Comparison of ENCODE assay signal across 8 cellular contexts in the genomic region with DNA sequence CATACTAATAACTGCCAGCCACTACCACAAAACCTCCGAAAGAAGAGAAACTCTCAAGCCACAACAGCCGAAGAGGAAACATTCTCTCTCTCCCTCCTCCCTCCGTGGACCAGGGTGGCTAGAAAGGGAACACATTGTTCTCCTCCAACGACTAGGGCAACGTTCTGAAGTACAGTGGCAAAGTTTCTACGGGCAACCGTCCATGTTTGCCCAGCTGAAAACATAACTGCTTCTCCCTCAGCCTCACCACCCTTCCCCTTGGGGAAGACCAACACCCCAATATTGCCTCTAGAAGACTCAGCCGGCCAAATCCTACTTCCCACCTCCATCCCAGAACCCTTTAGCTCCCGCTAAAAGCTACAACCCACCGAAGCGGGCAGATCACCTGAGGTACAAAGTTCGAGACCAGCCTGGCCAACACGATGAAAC. TPM values are rescaled to one million over a fixed set of nuclear protein-coding genes. Genes with fewer than 3 reads are reported as not detected.
A peak's percentile ranks its signal among the peaks of the same experiment; 100 is the strongest.
DNase-seq lines count a peak whose midpoint lies in the region; ATAC-seq and TF ChIP-seq lines count a peak whose summit lies in the region.

No MANE protein-coding gene starts in this region.

- H3K4me3 ChIP-seq in HAP-1 (peak overlapping the region; percentile 74), skeletal muscle cell (ENCODE audit: low read depth, low read length) (peak overlapping the region; percentile 92)

- peaks cover 36% of the 10 kb centered on the region for H3K36me3 ChIP-seq in HAP-1 (replicated peaks)

- no peaks in the 10 kb centered on the region for H3K27me3 ChIP-seq in HAP-1 (ENCODE audit: low read depth)

- in situ Hi-C loops in HAP-1 (cut with MboI; ENCODE audit: low sequenced_read_pairs) = loop anchor here (5.0 to 10.0 kb wide), 2 partner anchors 57 to 305 kb away; no protein-coding TSS in a partner anchor

- no peaks in the 10 kb centered on the region for H3K9me3 ChIP-seq in HAP-1

- peak overlapping the region; percentile 78 for H3K4me3 Mint-ChIP-seq in activated CD8-positive, alpha-beta T cell treated with anti-CD3 and anti-CD28 coated beads for 36 hours

- no peak for ATAC-seq in activated CD8-positive, alpha-beta T cell treated with anti-CD3 and anti-CD28 coated beads for 36 hours
- ATAC-seq in left ventricle myocardium superior = peak; percentile 11
- ATAC-seq in HG03280 (IDR thresholded peaks at IDR 0.05; ENCODE audit: unreplicated experiment) = no peak

- H3K4me1 Mint-ChIP-seq in activated CD8-positive, alpha-beta T cell treated with anti-CD3 and anti-CD28 coated beads for 36 hours (ENCODE audit: low read depth) = peaks cover 15% of the 10 kb centered on the region

- POLR2A ChIA-PET in activated CD8-positive, alpha-beta T cell treated with anti-CD3 and anti-CD28 coated beads for 36 hours (lab: Charles Lee) = interaction anchor here (0.7 to 1.1 kb wide), 2 partner anchors 90 to 292 kb away, joined by 3 to 4 read pairs; no protein-coding TSS in a partner anchor

- H3K4me1 ChIP-seq in HAP-1 = peaks cover 27% of the 10 kb centered on the region

- CTCF ChIA-PET in activated CD8-positive, alpha-beta T cell treated with anti-CD3 and anti-CD28 coated beads for 36 hours (lab: Charles Lee) = interaction anchor here (0.6 to 2.3 kb wide), 4 partner anchors 15 to 320 kb away, joined by 3 to 17 read pairs (median 4); no protein-coding TSS in a partner anchor

- no peak overlapping the region for H3K27ac Mint-ChIP-seq in activated CD8-positive, alpha-beta T cell treated with anti-CD3 and anti-CD28 coated beads for 36 hours

- intact Hi-C loops in activated CD8-positive, alpha-beta T cell treated with anti-CD3 and anti-CD28 coated beads for 36 hours (cut with micrococcal nuclease) = no loop called here
- intact Hi-C loops in left ventricle myocardium superior (cut with micrococcal nuclease) = no loop called here

- TF ChIP-seq CTCF in activated CD8-positive, alpha-beta T cell treated with anti-CD3 and anti-CD28 coated beads for 36 hours (IDR thresholded peaks at IDR 0.05) = no peak

- peak; percentile 23 for DNase-seq in AG08395 (ENCODE audit: low spot score)
- peak in 1 of 2 experiments; percentile 34 for DNase-seq in HAP-1 (ENCODE audit: low spot score in 2 of 2)
- DNase-seq in activated CD8-positive, alpha-beta T cell treated with anti-CD3 and anti-CD28 coated beads for 36 hours = peak; percentile 5
- peak; percentile 44 for DNase-seq in left ventricle myocardium superior
- DNase-seq in skeletal muscle cell (ENCODE audit: low read depth) = no peak
- DNase-seq in SW480 (ENCODE audit: low spot score) = no peak
- DNase-seq in NCI-H187 (lab: John Stamatoyannopoulos, UW) = no peak

- peaks cover 19% of the 10 kb centered on the region for H3K36me3 Mint-ChIP-seq in activated CD8-positive, alpha-beta T cell treated with anti-CD3 and anti-CD28 coated beads for 36 hours (ENCODE audit: low read depth)

- peaks cover 22% of the 10 kb centered on the region for H3K27me3 Mint-ChIP-seq in activated CD8-positive, alpha-beta T cell treated with anti-CD3 and anti-CD28 coated beads for 36 hours

- H3K9me3 Mint-ChIP-seq in activated CD8-positive, alpha-beta T cell treated with anti-CD3 and anti-CD28 coated beads for 36 hours = no peaks in the 10 kb centered on the region

RNA-seq across cellular contexts. Expression of gene GLUL, which starts 2.0 kb away (rescaled TPM):
- 10 to 100 TPM; 50.6 to 52.8 TPM for total RNA-seq in activated CD8-positive, alpha-beta T cell treated with anti-CD3 and anti-CD28 coated beads for 36 hours
- 377 TPM for total RNA-seq in left ventricle myocardium superior

RNA-seq across cellular contexts. Expression of gene TEDDM1, which starts 10.8 kb away (rescaled TPM):
- total RNA-seq in activated CD8-positive, alpha-beta T cell treated with anti-CD3 and anti-CD28 coated beads for 36 hours = not detected
- total RNA-seq in left ventricle myocardium superior = not detected

Comparison
In these comparisons a context has a peak if more than half of its experiments do, and no peak if none do; other contexts are left out.
1. DNase-seq: peak in AG08395 (single experiment), activated CD8-positive, alpha-beta T cell treated with anti-CD3 and anti-CD28 coated beads for 36 hours (single experiment) and left ventricle myocardium superior (single experiment); none in skeletal muscle cell (single experiment), SW480 (single experiment) and NCI-H187 (0 of 2).